22 cellular contexts compared by ENCODE assay signal in genomic region chr1:51266791-51267190, GRCh38. TPM values are rescaled to one million over a fixed set of nuclear protein-coding genes. Genes with fewer than 3 reads are reported as not detected.
DNase-seq lines count a peak whose midpoint lies in the region; ATAC-seq and TF ChIP-seq lines count a peak whose summit lies in the region.
"Had no signal": no experiment of that assay in that cellular context is flagged by ENCODE, and none has a peak within 500 bp of the region (broad histone marks: within the 10 kb centered on the region; RNA-seq: fewer than 3 reads in every experiment).

No MANE protein-coding gene starts in this region.

- H3K27ac ChIP-seq in ascending aorta (peak overlapping the region; percentile 70 to 81), trophoblast cell (ENCODE audit: low read depth, low read length) (no peak overlapping the region)
- H3K27ac ChIP-seq: 22Rv1, HL-60 had no signal

- no peak for TF ChIP-seq CTCF in CD14-positive monocyte (IDR thresholded peaks at IDR 0.05)
- no peak for TF ChIP-seq CTCF in ascending aorta (IDR thresholded peaks at IDR 0.05)
- TF ChIP-seq CTCF in type B pancreatic cell (conservative IDR thresholded peaks at IDR 0.05) = no peak

- H3K9ac ChIP-seq in trophoblast cell (ENCODE audit: low read length) = no peak overlapping the region

- no peaks in the 10 kb centered on the region for H3K79me1 ChIP-seq in trophoblast cell (ENCODE audit: low read length)

- no peak overlapping the region for H4K12ac ChIP-seq in trophoblast cell (ENCODE audit: low read depth, low read length)

- no peak for DNase-seq in T-helper 2 cell treated with Interferon-gamma antibody and Interleukin-4, amounts not matched to agents 5 μg/mL and 100 μg/mL, for 36 hours (ENCODE audit: low spot score)
- DNase-seq in T-helper 2 cell (no peak), CD14-positive monocyte (ENCODE audit: low spot score) (no peak), ascending aorta (ENCODE audit: low spot score in 2 of 2) (no peak), trophoblast cell (peak; percentile 63 to 79), DMS153 treated with DMSO at 0.1 percent for 48 hours (lab: John Stamatoyannopoulos, UW; ENCODE audit: unreplicated experiment) (no peak), type B pancreatic cell (ENCODE audit: extremely low spot score, unreplicated experiment) (no peak)
- DNase-seq: AML-193; CD4-positive, alpha-beta T cell; DMS153; H9; Karpas-422; NCI-H1436; NCI-H1930; NCI-H226; NCI-H524; NCI-H82; SIG-M5 had no signal

- intact Hi-C loops in CD14-positive monocyte (cut with micrococcal nuclease) (no loop called here), ascending aorta (cut with DNase I) (no loop called here)

- H3K4me2 ChIP-seq in trophoblast cell (ENCODE audit: low read length) = no peak overlapping the region

- H3K9me3 ChIP-seq in ascending aorta (no peaks in the 10 kb centered on the region), trophoblast cell (ENCODE audit: insufficient read depth, low read depth, low read length) (no peaks in the 10 kb centered on the region)

- H3K79me2 ChIP-seq in trophoblast cell (ENCODE audit: control insufficient read depth, insufficient read depth, low read length, poor library complexity) = peaks cover 6% of the 10 kb centered on the region

- no peak overlapping the region for H4K91ac ChIP-seq in trophoblast cell (ENCODE audit: low read depth, low read length)

- H4K8ac ChIP-seq in trophoblast cell (ENCODE audit: low read depth, low read length) = no peak overlapping the region

- WGBS in trophoblast cell (ENCODE audit: extremely low coverage, insufficient coverage, insufficient read length) = no CpG with 5 or more reads among the region's 4 CpGs

- peaks cover 30% of the 10 kb centered on the region for H3K36me3 Mint-ChIP-seq in T-helper 2 cell treated with Interferon-gamma antibody and Interleukin-4, amounts not matched to agents 5 μg/mL and 100 μg/mL, for 36 hours (ENCODE audit: low read depth)
- peaks cover 24 to 25% of the 10 kb centered on the region in 2 donors for H3K36me3 Mint-ChIP-seq in CD14-positive monocyte
- peaks cover 11% of the 10 kb centered on the region for H3K36me3 Mint-ChIP-seq in type B pancreatic cell

- H3K4me1 ChIP-seq in ascending aorta = peaks cover 9 to 84% of the 10 kb centered on the region in 2 donors
- H3K4me1 ChIP-seq in trophoblast cell (ENCODE audit: control insufficient read depth in 1 of 2, insufficient read depth in 2 of 2, low read length in 2 of 2) = peaks cover 0 to 5% of the 10 kb centered on the region in 2 experiments

- H3K27me3 ChIP-seq in ascending aorta (no peaks in the 10 kb centered on the region), trophoblast cell (ENCODE audit: insufficient read depth, low read length) (no peaks in the 10 kb centered on the region)

- H2BK120ac ChIP-seq in trophoblast cell (ENCODE audit: insufficient read depth, low read length, poor library complexity) = no peak overlapping the region

- no peaks in the 10 kb centered on the region for H3K36me3 ChIP-seq in ascending aorta
- peaks cover 7 to 9% of the 10 kb centered on the region in 2 experiments for H3K36me3 ChIP-seq in trophoblast cell (ENCODE audit: control insufficient read depth in 1 of 2, insufficient read depth in 2 of 2, low read length in 2 of 2)

- H3K4me3 Mint-ChIP-seq in T-helper 2 cell treated with Interferon-gamma antibody and Interleukin-4, amounts not matched to agents 5 μg/mL and 100 μg/mL, for 36 hours = no peak overlapping the region
- H3K4me3 Mint-ChIP-seq in CD14-positive monocyte (no peak overlapping the region), type B pancreatic cell (no peak overlapping the region)
- H3K4me3 Mint-ChIP-seq: CD4-positive, alpha-beta T cell; H9 had no signal

- no peak overlapping the region for H2AFZ ChIP-seq in trophoblast cell (ENCODE audit: insufficient read depth, low read length, poor library complexity)

- H3K27ac Mint-ChIP-seq in T-helper 2 cell treated with Interferon-gamma antibody and Interleukin-4, amounts not matched to agents 5 μg/mL and 100 μg/mL, for 36 hours = peak overlapping the region; percentile 33
- H3K27ac Mint-ChIP-seq in CD14-positive monocyte (peak overlapping the region in 5 of 7 donors; percentile 10 to 84 (median 73)), type B pancreatic cell (no peak overlapping the region)
- H3K27ac Mint-ChIP-seq: IgD-negative memory B cell had no signal

- no peak overlapping the region for H3K23ac ChIP-seq in trophoblast cell (ENCODE audit: low read length)

- no peaks in the 10 kb centered on the region for H3K27me3 Mint-ChIP-seq in T-helper 2 cell treated with Interferon-gamma antibody and Interleukin-4, amounts not matched to agents 5 μg/mL and 100 μg/mL, for 36 hours (ENCODE audit: low read depth)
- H3K27me3 Mint-ChIP-seq in CD14-positive monocyte (ENCODE audit: low read depth in 3 of 3) = no peaks in the 10 kb centered on the region
- H3K27me3 Mint-ChIP-seq in type B pancreatic cell = no peaks in the 10 kb centered on the region
- H3K27me3 Mint-ChIP-seq: CD4-positive, alpha-beta T cell; IgD-negative memory B cell had no signal

- H2BK5ac ChIP-seq in trophoblast cell (ENCODE audit: low read depth, low read length, poor library complexity) = no peak overlapping the region

- H3K4me3 ChIP-seq in ascending aorta = no peak overlapping the region
- no peak overlapping the region for H3K4me3 ChIP-seq in trophoblast cell (ENCODE audit: low read depth, low read length)

- no peaks in the 10 kb centered on the region for H3K9me3 Mint-ChIP-seq in T-helper 2 cell treated with Interferon-gamma antibody and Interleukin-4, amounts not matched to agents 5 μg/mL and 100 μg/mL, for 36 hours
- no peaks in the 10 kb centered on the region for H3K9me3 Mint-ChIP-seq in CD14-positive monocyte
- H3K9me3 Mint-ChIP-seq in type B pancreatic cell = no peaks in the 10 kb centered on the region
- H3K9me3 Mint-ChIP-seq: CD4-positive, alpha-beta T cell; H9; IgD-negative memory B cell had no signal

- no peak overlapping the region for H2AK5ac ChIP-seq in trophoblast cell (ENCODE audit: low read length)

- ATAC-seq in HG03139 (IDR thresholded peaks at IDR 0.05; ENCODE audit: unreplicated experiment) = no peak

- peak overlapping the region; percentile 75 for H3K18ac ChIP-seq in trophoblast cell (ENCODE audit: low read length)

- H2BK12ac ChIP-seq in trophoblast cell (ENCODE audit: low read length) = no peak overlapping the region

- no peak overlapping the region for H3K14ac ChIP-seq in trophoblast cell (ENCODE audit: low read length)

- H3K4me1 Mint-ChIP-seq in T-helper 2 cell treated with Interferon-gamma antibody and Interleukin-4, amounts not matched to agents 5 μg/mL and 100 μg/mL, for 36 hours (ENCODE audit: low read depth) = peaks cover 50% of the 10 kb centered on the region
- H3K4me1 Mint-ChIP-seq in CD14-positive monocyte = peaks cover 62% of the 10 kb centered on the region
- H3K4me1 Mint-ChIP-seq in type B pancreatic cell (ENCODE audit: unreplicated experiment) = peaks cover 24% of the 10 kb centered on the region

- H3K4ac ChIP-seq in trophoblast cell (ENCODE audit: low read depth, low read length) = peak overlapping the region; percentile 62

RNA-seq across cellular contexts. Expression of gene RNF11, which starts 30.7 kb away (rescaled TPM):
- 10 to 100 TPM; 25.3 to 28.4 TPM for polyA plus RNA-seq in CD14-positive monocyte
- total RNA-seq in ascending aorta (56.9 TPM), type B pancreatic cell (ENCODE audit: low replicate concordance) (61.8 and 110 TPM in 2 replicates)
- 142 and 155 TPM in 2 replicates for polyA plus RNA-seq in trophoblast cell (2013)

Comparison
In these comparisons a context has a peak if more than half of its experiments do, and no peak if none do; other contexts are left out.
1. DNase-seq: peak in trophoblast cell (2 of 2); none in T-helper 2 cell treated with Interferon-gamma antibody and Interleukin-4, amounts not matched to agents 5 μg/mL and 100 μg/mL, for 36 hours (single experiment), T-helper 2 cell (0 of 5), CD14-positive monocyte (single experiment), ascending aorta (0 of 2), DMS153 treated with DMSO at 0.1 percent for 48 hours (single experiment) and type B pancreatic cell (single experiment).